In genomic region chr6:108597601-108598315, GRCh38 we compare ENCODE assay signal across 9 cellular contexts. TPM values are rescaled to one million over a fixed set of nuclear protein-coding genes. Genes with fewer than 3 reads are reported as not detected.
DNase-seq lines count a peak whose midpoint lies in the region; ATAC-seq, FAIRE-seq and TF ChIP-seq lines count a peak whose summit lies in the region.
"Had no signal": no experiment of that assay in that cellular context is flagged by ENCODE, and none has a peak within 500 bp of the region (broad histone marks: within the 10 kb centered on the region; RNA-seq: fewer than 3 reads in every experiment).

No MANE protein-coding gene starts in this region.

- ATAC-seq in HG02870 (IDR thresholded peaks at IDR 0.05; ENCODE audit: unreplicated experiment), result peak; percentile 47
- ATAC-seq in T-helper 17 cell, result no peak
- ATAC-seq in left lobe of liver, result peak; percentile 8

- CTCF ChIA-PET in A673 (lab: Charles Lee), result no interaction called here

- H3K4me3 ChIP-seq in tibial artery, result no peak overlapping the region
- no peak overlapping the region for H3K4me3 ChIP-seq in A673 (ENCODE audit: low read depth, low read length, poor library complexity, severe bottlenecking)

- no peaks in the 10 kb centered on the region for H3K27me3 Mint-ChIP-seq in T-helper 17 cell

- H3K27ac ChIP-seq in tibial artery (peak overlapping the region; percentile 62 to 69), A673 (ENCODE audit: low read depth, low read length, poor library complexity, severe bottlenecking) (no peak overlapping the region)

- no peak for FAIRE-seq in D721Med (lab: Jason Lieb, UNC)

- H3K36me3 Mint-ChIP-seq in T-helper 17 cell (ENCODE audit: low read depth), result no peaks in the 10 kb centered on the region

- peak overlapping the region; percentile 16 for H3K27ac Mint-ChIP-seq in T-helper 17 cell

- TF ChIP-seq CTCF in tibial artery (IDR thresholded peaks at IDR 0.05), result no peak
- TF ChIP-seq CTCF in D721Med (IDR thresholded peaks at IDR 0.05; ENCODE audit: insufficient read depth, missing control alignments), result no peak
- no peak for TF ChIP-seq CTCF in A673 (conservative IDR thresholded peaks at IDR 0.05; ENCODE audit: low read depth, low read length)

- H3K27me3 ChIP-seq in tibial artery, result no peaks in the 10 kb centered on the region
- H3K27me3 ChIP-seq in A673 (replicated peaks; ENCODE audit: insufficient read depth, low read depth, low read length, poor library complexity), result no peaks in the 10 kb centered on the region

- DNase-seq in T-helper 17 cell (no peak), left lobe of liver (ENCODE audit: low spot score) (no peak), tibial artery (no peak), D721Med (ENCODE audit: insufficient read length, low spot score) (no peak), A673 (ENCODE audit: low spot score) (no peak)
- DNase-seq in activated CD8-positive, alpha-beta memory T cell treated with anti-CD3 and anti-CD28 coated beads for 24 hours, result no peak
- DNase-seq: NCI-H226; stimulated activated CD4-positive, alpha-beta T cell treated with anti-CD3 and anti-CD28 coated beads, Interleukin-4, amount 100 ng/mL, for 1 hour had no signal

- intact Hi-C loops in tibial artery (cut with DNase I; ENCODE audit: low total_unique reads) (no loop called here), A673 (cut with micrococcal nuclease; ENCODE audit: unreplicated experiment) (no loop called here)

- no TSS peak for BruUV-seq in A673 (replicated peaks; lab: Mats Ljungman, UMichigan)

- H3K36me3 ChIP-seq in tibial artery (no peaks in the 10 kb centered on the region), A673 (ENCODE audit: insufficient read depth, low read length, poor library complexity, severe bottlenecking) (no peaks in the 10 kb centered on the region)

- H3K4me3 Mint-ChIP-seq in T-helper 17 cell, result peak overlapping the region; percentile 51

- no peaks in the 10 kb centered on the region for H3K9me3 ChIP-seq in T-helper 17 cell (ENCODE audit: control insufficient read depth, low read length, poor library complexity, severe bottlenecking)
- H3K9me3 ChIP-seq in tibial artery, result no peaks in the 10 kb centered on the region
- no peaks in the 10 kb centered on the region for H3K9me3 ChIP-seq in A673 (ENCODE audit: low read depth, low read length, poor library complexity, severe bottlenecking)

- POLR2A ChIA-PET in A673 (lab: Charles Lee; ENCODE audit: low non-redundant PET), result no interaction called here

- H3K4me1 Mint-ChIP-seq in T-helper 17 cell, result peaks cover 32% of the 10 kb centered on the region

- H3K4me1 ChIP-seq in tibial artery (peaks cover 0 to 87% (median 66%) of the 10 kb centered on the region in 4 donors), A673 (ENCODE audit: insufficient read depth, low read length, poor library complexity, severe bottlenecking) (no peaks in the 10 kb centered on the region)

RNA-seq across cellular contexts. Expression of gene FOXO3, which starts 37.0 kb away (rescaled TPM):
- total RNA-seq in T-helper 17 cell (10 to 100 TPM; 22.6 to 34.1 TPM), left lobe of liver (22.6 TPM), A673 (2021) (16.8 and 19.3 TPM in 2 replicates)
